9 cellular contexts compared by ENCODE assay signal in genomic region chr21:33761104-33762036, GRCh38.
DNase-seq lines count a peak whose midpoint lies in the region; ATAC-seq and TF ChIP-seq lines count a peak whose summit lies in the region.
"Had no signal": no experiment of that assay in that cellular context is flagged by ENCODE, and none has a peak within 500 bp of the region (broad histone marks: within the 10 kb centered on the region; RNA-seq: fewer than 3 reads in every experiment).

No MANE protein-coding gene starts in this region.

- DNase-seq in HL-60 (ENCODE audit: low read depth in 1 of 2, low spot score in 1 of 2) (peak; percentile 21 to 51), T1000 (lab: John Stamatoyannopoulos, UW) (peak; percentile 57), immature natural killer cell (no peak), NCI-H1048 (lab: John Stamatoyannopoulos, UW) (no peak), NCI-H2081 treated with DMSO at 0.1 percent for 48 hours (lab: John Stamatoyannopoulos, UW) (no peak)

- no peaks in the 10 kb centered on the region for H3K9me3 Mint-ChIP-seq in immature natural killer cell
- no peaks in the 10 kb centered on the region for H3K9me3 Mint-ChIP-seq in stimulated activated memory B cell treated with anti-CD40 and anti-IgM and Interleukin-4, amounts not matched to agents 10 μg/mL and 1 μg/mL and 100 μg/mL, for 72 hours
- H3K9me3 Mint-ChIP-seq: T-helper 1 cell treated with Interleukin-12 subunit alpha and Interleukin-12 subunit beta and Interleukin-4 antibody, amounts not matched to agents 30 μg/mL and 1 μg/mL, for 36 hours had no signal

- no peaks in the 10 kb centered on the region for H3K4me1 Mint-ChIP-seq in immature natural killer cell
- H3K4me1 Mint-ChIP-seq in stimulated activated memory B cell treated with anti-CD40 and anti-IgM and Interleukin-4, amounts not matched to agents 10 μg/mL and 1 μg/mL and 100 μg/mL, for 72 hours, result no peaks in the 10 kb centered on the region

- H3K27ac Mint-ChIP-seq in immature natural killer cell, result no peak overlapping the region
- H3K27ac Mint-ChIP-seq in stimulated activated memory B cell treated with anti-CD40 and anti-IgM and Interleukin-4, amounts not matched to agents 10 μg/mL and 1 μg/mL and 100 μg/mL, for 72 hours, result no peak overlapping the region
- H3K27ac Mint-ChIP-seq: T-helper 1 cell treated with Interleukin-12 subunit alpha and Interleukin-12 subunit beta and Interleukin-4 antibody, amounts not matched to agents 30 μg/mL and 1 μg/mL, for 36 hours had no signal

- peaks cover 0 to 7% (median 0%) of the 10 kb centered on the region in 3 donors for H3K36me3 Mint-ChIP-seq in immature natural killer cell
- H3K36me3 Mint-ChIP-seq in stimulated activated memory B cell treated with anti-CD40 and anti-IgM and Interleukin-4, amounts not matched to agents 10 μg/mL and 1 μg/mL and 100 μg/mL, for 72 hours, result peaks cover 3% of the 10 kb centered on the region

- ATAC-seq in gastroesophageal sphincter, result peak; percentile 71
- no peak for ATAC-seq in stimulated activated memory B cell treated with anti-CD40 and anti-IgM and Interleukin-4, amounts not matched to agents 10 μg/mL and 1 μg/mL and 100 μg/mL, for 72 hours

- H3K9me3 ChIP-seq in gastroesophageal sphincter, result no peaks in the 10 kb centered on the region

- H3K36me3 ChIP-seq in gastroesophageal sphincter (peaks cover 0 to 22% of the 10 kb centered on the region in 2 donors), rectal smooth muscle tissue (ENCODE audit: control insufficient read depth, insufficient read depth, low read length) (no peaks in the 10 kb centered on the region)

- WGBS in gastroesophageal sphincter (ENCODE audit: low coverage in 1 of 2), 2 donors, result 34 to 53% methylated on average over 9 of the region's 12 CpGs

- no peak for TF ChIP-seq POLR2A in gastroesophageal sphincter (IDR thresholded peaks at IDR 0.05)

- H3K27ac ChIP-seq in HL-60 (replicated peaks) (no peak overlapping the region), gastroesophageal sphincter (peak overlapping the region in 2 of 4 donors; percentile 46 to 67), rectal smooth muscle tissue (ENCODE audit: low read depth, low read length) (peak overlapping the region; percentile 27)

- TF ChIP-seq CTCF in HL-60 (IDR thresholded peaks at IDR 0.05; ENCODE audit: insufficient read depth, low read length), result no peak
- TF ChIP-seq CTCF in gastroesophageal sphincter (IDR thresholded peaks at IDR 0.05), result no peak

- H3K4me1 ChIP-seq in gastroesophageal sphincter (peaks cover 0 to 17% (median 0%) of the 10 kb centered on the region in 3 donors), rectal smooth muscle tissue (ENCODE audit: control insufficient read depth, insufficient read depth, low read length) (peaks cover 2% of the 10 kb centered on the region)

- no peaks in the 10 kb centered on the region for H3K27me3 ChIP-seq in HL-60 (ENCODE audit: insufficient read depth, poor library complexity, severe bottlenecking)
- H3K27me3 ChIP-seq in gastroesophageal sphincter, result no peaks in the 10 kb centered on the region
- no peaks in the 10 kb centered on the region for H3K27me3 ChIP-seq in rectal smooth muscle tissue (ENCODE audit: control insufficient read depth, insufficient read depth, low read length)

- no peak for TF ChIP-seq EP300 in gastroesophageal sphincter (IDR thresholded peaks at IDR 0.05)

- H3K4me3 ChIP-seq in HL-60 (replicated peaks; ENCODE audit: insufficient read depth, low read length) (no peak overlapping the region), gastroesophageal sphincter (no peak overlapping the region), rectal smooth muscle tissue (ENCODE audit: low read length) (no peak overlapping the region)

- no peak overlapping the region for H3K9ac ChIP-seq in rectal smooth muscle tissue (ENCODE audit: low read length)

- peaks cover 0 to 4% (median 3%) of the 10 kb centered on the region in 3 donors for H3K27me3 Mint-ChIP-seq in immature natural killer cell (ENCODE audit: low read depth in 3 of 3)
- H3K27me3 Mint-ChIP-seq in stimulated activated memory B cell treated with anti-CD40 and anti-IgM and Interleukin-4, amounts not matched to agents 10 μg/mL and 1 μg/mL and 100 μg/mL, for 72 hours, result peaks cover 21% of the 10 kb centered on the region

- no peak overlapping the region for H3K4me3 Mint-ChIP-seq in immature natural killer cell
- H3K4me3 Mint-ChIP-seq in stimulated activated memory B cell treated with anti-CD40 and anti-IgM and Interleukin-4, amounts not matched to agents 10 μg/mL and 1 μg/mL and 100 μg/mL, for 72 hours, result no peak overlapping the region
- H3K4me3 Mint-ChIP-seq: T-helper 1 cell treated with Interleukin-12 subunit alpha and Interleukin-12 subunit beta and Interleukin-4 antibody, amounts not matched to agents 30 μg/mL and 1 μg/mL, for 36 hours had no signal

Comparison
In these comparisons a context has a peak if more than half of its experiments do, and no peak if none do; other contexts are left out.
1. DNase-seq: peak in HL-60 (2 of 2) and T1000 (single experiment); none in immature natural killer cell (0 of 3), NCI-H1048 (single experiment) and NCI-H2081 treated with DMSO at 0.1 percent for 48 hours (single experiment).